ENCODE assay signal across 19 cellular contexts in the genomic region with DNA sequence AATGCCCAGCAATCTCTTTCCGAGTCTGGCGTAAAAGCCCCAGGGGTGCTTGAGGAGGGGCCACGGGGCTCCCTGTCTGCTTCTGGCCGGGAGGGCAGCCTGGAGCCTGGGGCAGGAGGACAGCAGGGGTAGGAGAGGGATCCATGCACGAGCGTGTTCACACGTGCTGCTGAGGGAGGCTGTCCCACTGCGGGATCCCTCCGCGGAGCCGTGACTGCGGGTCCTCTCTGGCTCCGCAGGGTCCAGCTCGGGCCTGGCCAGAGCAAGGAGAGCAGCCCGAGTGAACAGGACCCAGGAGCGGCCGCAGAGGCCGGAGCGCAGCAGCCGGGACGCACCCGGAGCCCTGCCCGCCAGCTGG.
DNase-seq lines count a peak whose midpoint lies in the region; ATAC-seq and TF ChIP-seq lines count a peak whose summit lies in the region.
"Had no signal": no experiment of that assay in that cellular context is flagged by ENCODE, and none has a peak within 500 bp of the region (broad histone marks: within the 10 kb centered on the region; RNA-seq: fewer than 3 reads in every experiment).

No MANE protein-coding gene starts in this region.

- H3K27ac ChIP-seq in HEK293 (ENCODE audit: extremely low read depth, low read depth, low read length) (no peak overlapping the region), spleen (no peak overlapping the region)
- H3K27ac ChIP-seq: A549, GM23248 had no signal

- H3K9me3 ChIP-seq in HEK293 (ENCODE audit: control insufficient read depth, insufficient read depth, low read depth, low read length) (no peaks in the 10 kb centered on the region), spleen (no peaks in the 10 kb centered on the region)
- H3K9me3 ChIP-seq: BE2C, HAP-1 had no signal

- no peaks in the 10 kb centered on the region for H3K27me3 ChIP-seq in spleen (replicated peaks in 1 of 7)
- H3K27me3 ChIP-seq: BE2C had no signal

- WGBS in spleen, 5 donors = 89 to 92% (median 90%) methylated on average over 11 to 23 of the region's 23 CpGs

- no peak for TF ChIP-seq POLR2A in spleen (IDR thresholded peaks at IDR 0.05)

- CTCF ChIA-PET in HEK293 (lab: Yijun Ruan, JAX) = interaction anchor here (0.7 kb wide), 1 partner anchor 20 kb away, joined by 3 read pairs; no protein-coding TSS in a partner anchor

- no peak for ATAC-seq in HG03460 (IDR thresholded peaks at IDR 0.05; ENCODE audit: unreplicated experiment)
- no peak for ATAC-seq in GM18907 (IDR thresholded peaks at IDR 0.05; ENCODE audit: unreplicated experiment)
- ATAC-seq in HG03095 (IDR thresholded peaks at IDR 0.05; ENCODE audit: unreplicated experiment) = no peak
- ATAC-seq: A549 had no signal

- intact Hi-C loops in spleen (cut with DNase I; ENCODE audit: low total_unique reads) = no loop called here

- H3K9me3 Mint-ChIP-seq in glutamatergic neuron (ENCODE audit: unreplicated experiment) = peaks cover 6% of the 10 kb centered on the region
- H3K9me3 Mint-ChIP-seq: HFFc6, IgD-negative memory B cell had no signal

- POLR2A ChIA-PET in HEK293 (lab: Yijun Ruan, JAX) = no interaction called here

- no peak overlapping the region for H3K4me3 Mint-ChIP-seq in glutamatergic neuron (ENCODE audit: unreplicated experiment)
- H3K4me3 Mint-ChIP-seq: CD8-positive, alpha-beta memory T cell; HFFc6; IgD-negative memory B cell had no signal

- peaks cover 19% of the 10 kb centered on the region for H3K4me1 Mint-ChIP-seq in glutamatergic neuron (ENCODE audit: low read depth, unreplicated experiment)

- peak; percentile 19 for DNase-seq in ELF-1 (ENCODE audit: low read depth, low spot score)
- DNase-seq in glutamatergic neuron = peak; percentile 28
- peak; percentile 58 for DNase-seq in spleen
- DNase-seq in NCI-H2196 (lab: John Stamatoyannopoulos, UW; ENCODE audit: unreplicated experiment) = no peak
- DNase-seq: BE2C; Caco-2; CD8-positive, alpha-beta memory T cell; DND-41; GF-D8; GM23248; HFFc6; KG1 had no signal

- H3K36me3 Mint-ChIP-seq in glutamatergic neuron (ENCODE audit: unreplicated experiment) = no peaks in the 10 kb centered on the region
- H3K36me3 Mint-ChIP-seq: CD8-positive, alpha-beta memory T cell; IgD-negative memory B cell had no signal

- H3K36me3 ChIP-seq in HEK293 (ENCODE audit: control insufficient read depth in 2 of 2, insufficient read depth in 1 of 2, low read length in 2 of 2) = no peaks in the 10 kb centered on the region
- H3K36me3 ChIP-seq in spleen = peaks cover 0 to 52% (median 0%) of the 10 kb centered on the region in 6 donors
- H3K36me3 ChIP-seq: BE2C, HAP-1 had no signal

- H3K4me3 ChIP-seq in HEK293 (ENCODE audit: low read depth, low read length) (no peak overlapping the region), spleen (no peak overlapping the region)
- H3K4me3 ChIP-seq: A549, GM23248, HAP-1 had no signal

- TF ChIP-seq CTCF in HEK293 (tag by site-specific recombination; IDR thresholded peaks at IDR 0.05) = no peak
- no peak for TF ChIP-seq CTCF in glutamatergic neuron (IDR thresholded peaks at IDR 0.05; ENCODE audit: partially characterized antibody, unreplicated experiment)
- TF ChIP-seq CTCF in spleen (IDR thresholded peaks at IDR 0.05 in 8 of 11, conservative IDR thresholded peaks at IDR 0.05 in 3 of 11) = no peak

- peaks cover 4% of the 10 kb centered on the region for H3K27me3 Mint-ChIP-seq in glutamatergic neuron (ENCODE audit: unreplicated experiment)
- H3K27me3 Mint-ChIP-seq: IgD-negative memory B cell had no signal

- no peak overlapping the region for H3K27ac Mint-ChIP-seq in glutamatergic neuron (ENCODE audit: unreplicated experiment)
- H3K27ac Mint-ChIP-seq: CD8-positive, alpha-beta memory T cell; HFFc6 had no signal

- H3K4me1 ChIP-seq in HEK293 (ENCODE audit: control insufficient read depth, insufficient read depth, low read length) (no peaks in the 10 kb centered on the region), spleen (peaks cover 0 to 12% (median 0%) of the 10 kb centered on the region in 6 donors)
- H3K4me1 ChIP-seq: A549, BE2C, Caco-2, HAP-1 had no signal

TF ChIP-seq in HEK293, 187 proteins besides CTCF, POLR2A, EP300 and RAD21:
- TF ChIP-seq ZIC2 (tag by site-specific recombination; IDR thresholded peaks at IDR 0.05) = peak; percentile 77
- TF ChIP-seq, protein P1, sequence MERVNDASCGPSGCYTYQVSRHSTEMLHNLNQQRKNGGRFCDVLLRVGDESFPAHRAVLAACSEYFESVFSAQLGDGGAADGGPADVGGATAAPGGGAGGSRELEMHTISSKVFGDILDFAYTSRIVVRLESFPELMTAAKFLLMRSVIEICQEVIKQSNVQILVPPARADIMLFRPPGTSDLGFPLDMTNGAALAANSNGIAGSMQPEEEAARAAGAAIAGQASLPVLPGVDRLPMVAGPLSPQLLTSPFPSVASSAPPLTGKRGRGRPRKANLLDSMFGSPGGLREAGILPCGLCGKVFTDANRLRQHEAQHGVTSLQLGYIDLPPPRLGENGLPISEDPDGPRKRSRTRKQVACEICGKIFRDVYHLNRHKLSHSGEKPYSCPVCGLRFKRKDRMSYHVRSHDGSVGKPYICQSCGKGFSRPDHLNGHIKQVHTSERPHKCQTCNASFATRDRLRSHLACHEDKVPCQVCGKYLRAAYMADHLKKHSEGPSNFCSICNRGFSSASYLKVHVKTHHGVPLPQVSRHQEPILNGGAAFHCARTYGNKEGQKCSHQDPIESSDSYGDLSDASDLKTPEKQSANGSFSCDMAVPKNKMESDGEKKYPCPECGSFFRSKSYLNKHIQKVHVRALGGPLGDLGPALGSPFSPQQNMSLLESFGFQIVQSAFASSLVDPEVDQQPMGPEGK (tag by site-specific recombination; IDR thresholded peaks at IDR 0.05) = no peak
